In genomic region chr3:53768478-53769459, GRCh38 we compare ENCODE assay signal across 15 cellular contexts.
DNase-seq lines count a peak whose midpoint lies in the region; ATAC-seq and TF ChIP-seq lines count a peak whose summit lies in the region.
"Had no signal": no experiment of that assay in that cellular context is flagged by ENCODE, and none has a peak within 500 bp of the region (broad histone marks: within the 10 kb centered on the region; RNA-seq: fewer than 3 reads in every experiment).

No MANE protein-coding gene starts in this region.

- H3K9me3 ChIP-seq in HEK293 (ENCODE audit: control insufficient read depth, insufficient read depth, low read depth, low read length) = no peaks in the 10 kb centered on the region
- H3K9me3 ChIP-seq: Caco-2, MG63 had no signal

- no peak overlapping the region; the same call in 1 of the 2 replicates for H3K27ac Mint-ChIP-seq in WTC11
- peak overlapping the region; percentile 34 for H3K27ac Mint-ChIP-seq in stimulated activated effector memory CD8-positive, alpha-beta T cell treated with anti-CD3 and anti-CD28 coated beads, Interleukin-12 subunit alpha, Interleukin-12 subunit beta, amount 100 ng/mL, for 72 hours

- no peaks in the 10 kb centered on the region for H3K9me3 Mint-ChIP-seq in WTC11
- no peaks in the 10 kb centered on the region for H3K9me3 Mint-ChIP-seq in stimulated activated effector memory CD8-positive, alpha-beta T cell treated with anti-CD3 and anti-CD28 coated beads, Interleukin-12 subunit alpha, Interleukin-12 subunit beta, amount 100 ng/mL, for 72 hours

- H3K27me3 Mint-ChIP-seq in WTC11 (ENCODE audit: low read depth) = no peaks in the 10 kb centered on the region

- peaks cover 12% of the 10 kb centered on the region for H3K4me1 Mint-ChIP-seq in WTC11
- H3K4me1 Mint-ChIP-seq in stimulated activated effector memory CD8-positive, alpha-beta T cell treated with anti-CD3 and anti-CD28 coated beads, Interleukin-12 subunit alpha, Interleukin-12 subunit beta, amount 100 ng/mL, for 72 hours = peaks cover 2% of the 10 kb centered on the region

- POLR2A ChIA-PET in HEK293 (lab: Yijun Ruan, JAX) = no interaction called here
- POLR2A ChIA-PET in WTC11 (lab: Charles Lee) = interaction anchor here (1.1 kb wide), 1 partner anchor 12 kb away, joined by 3 read pairs; no protein-coding TSS in a partner anchor

- no peak overlapping the region for H3K4me3 Mint-ChIP-seq in WTC11
- H3K4me3 Mint-ChIP-seq in stimulated activated effector memory CD8-positive, alpha-beta T cell treated with anti-CD3 and anti-CD28 coated beads, Interleukin-12 subunit alpha, Interleukin-12 subunit beta, amount 100 ng/mL, for 72 hours = no peak overlapping the region

- H3K36me3 ChIP-seq in HEK293 (ENCODE audit: control insufficient read depth in 2 of 2, insufficient read depth in 1 of 2, low read length in 2 of 2) = no peaks in the 10 kb centered on the region
- H3K36me3 ChIP-seq: MG63 had no signal

- no peak overlapping the region for H3K27ac ChIP-seq in HEK293 (ENCODE audit: extremely low read depth, low read depth, low read length)
- H3K27ac ChIP-seq: RWPE1 had no signal

- DNase-seq in WTC11 (ENCODE audit: low spot score) (no peak), NCI-H1436 treated with DMSO at 0.1 percent for 48 hours (lab: John Stamatoyannopoulos, UW) (no peak), SW480 (ENCODE audit: low spot score) (no peak), sciatic nerve (ENCODE audit: low spot score) (no peak)
- DNase-seq in stimulated activated effector memory CD8-positive, alpha-beta T cell treated with anti-CD3 and anti-CD28 coated beads, Interleukin-12 subunit alpha, Interleukin-12 subunit beta, amount 100 ng/mL, for 72 hours (ENCODE audit: low spot score in 2 of 2) = no peak
- DNase-seq: Caco-2; MG63; NCI-H1092 treated with DMSO at 0.1 percent for 48 hours; NCI-H1694 treated with DMSO at 0.1 percent for 48 hours; NK-92 treated with Interleukin-12 subunit alpha and Interleukin-12 subunit beta, amount 100 ng/mL, for 24 hours; PC-3 had no signal

- H3K4me1 ChIP-seq in HEK293 (ENCODE audit: control insufficient read depth, insufficient read depth, low read length) = no peaks in the 10 kb centered on the region
- H3K4me1 ChIP-seq: Caco-2 had no signal

- no peak overlapping the region for H3K4me3 ChIP-seq in HEK293 (ENCODE audit: low read depth, low read length)
- H3K4me3 ChIP-seq: MG63 had no signal

- no peaks in the 10 kb centered on the region for H3K36me3 Mint-ChIP-seq in WTC11
- no peaks in the 10 kb centered on the region for H3K36me3 Mint-ChIP-seq in stimulated activated effector memory CD8-positive, alpha-beta T cell treated with anti-CD3 and anti-CD28 coated beads, Interleukin-12 subunit alpha, Interleukin-12 subunit beta, amount 100 ng/mL, for 72 hours

- ATAC-seq in GM18868 (IDR thresholded peaks at IDR 0.05; ENCODE audit: unreplicated experiment) = peak; percentile 47
- peak; percentile 36 for ATAC-seq in WTC11
- ATAC-seq in stimulated activated effector memory CD8-positive, alpha-beta T cell treated with anti-CD3 and anti-CD28 coated beads, Interleukin-12 subunit alpha, Interleukin-12 subunit beta, amount 100 ng/mL, for 72 hours = no peak
- no peak for ATAC-seq in sciatic nerve
- ATAC-seq: HepG2, PC-3 had no signal

- CTCF ChIA-PET in HEK293 (lab: Yijun Ruan, JAX) (no interaction called here), WTC11 (lab: Charles Lee) (interaction anchor here (1.0 kb wide), 1 partner anchor 24 kb away, joined by 4 read pairs; no protein-coding TSS in a partner anchor)

- TF ChIP-seq CTCF in HEK293 (tag by site-specific recombination; IDR thresholded peaks at IDR 0.05) (no peak), WTC11 (IDR thresholded peaks at IDR 0.05) (no peak)

- intact Hi-C loops in sciatic nerve (cut with DNase I) = no loop called here

TF ChIP-seq in HEK293, 187 proteins besides CTCF, POLR2A, EP300 and RAD21:
- TF ChIP-seq ZNF433 (tag by site-specific recombination; IDR thresholded peaks at IDR 0.05; ENCODE audit: low read depth) (no peak), ZNF677 (tag by site-specific recombination; IDR thresholded peaks at IDR 0.05) (no peak), ZIC2 (tag by site-specific recombination; IDR thresholded peaks at IDR 0.05) (peak; percentile 88), ZNF19 (tag by site-specific recombination; IDR thresholded peaks at IDR 0.05; ENCODE audit: low read depth) (no peak)

TF ChIP-seq in WTC11, 78 proteins besides CTCF, POLR2A, EP300 and RAD21 (continues in another document):
- TF ChIP-seq TCF7 (CRISPR knock-in tag; IDR thresholded peaks at IDR 0.05; ENCODE audit: low read depth) = no peak
- no peak for TF ChIP-seq IRF2 (CRISPR knock-in tag; IDR thresholded peaks at IDR 0.05; ENCODE audit: borderline replicate concordance, low read depth)
- no peak for TF ChIP-seq ZNF396 (CRISPR knock-in tag; IDR thresholded peaks at IDR 0.05; ENCODE audit: borderline replicate concordance)
- no peak for TF ChIP-seq SMAD4 (CRISPR knock-in tag; IDR thresholded peaks at IDR 0.05)
- TF ChIP-seq ZNF263 (CRISPR knock-in tag; IDR thresholded peaks at IDR 0.05; ENCODE audit: low read depth) = peak; percentile 72; the same call in 1 of the 2 replicates
- no peak for TF ChIP-seq E2F4 (CRISPR knock-in tag; IDR thresholded peaks at IDR 0.05; ENCODE audit: borderline replicate concordance, low read depth)
- TF ChIP-seq EMX1 (CRISPR knock-in tag; IDR thresholded peaks at IDR 0.05) = no peak
- TF ChIP-seq ZNF317 (CRISPR knock-in tag; IDR thresholded peaks at IDR 0.05; ENCODE audit: borderline replicate concordance, low read depth) = no peak
- TF ChIP-seq RELA (CRISPR knock-in tag; IDR thresholded peaks at IDR 0.05; ENCODE audit: borderline replicate concordance) = no peak
- no peak for TF ChIP-seq ZNF219 (CRISPR knock-in tag; IDR thresholded peaks at IDR 0.05; ENCODE audit: borderline replicate concordance)
- TF ChIP-seq PRDM15 (CRISPR knock-in tag; IDR thresholded peaks at IDR 0.05) = no peak
- TF ChIP-seq SOX15 (CRISPR knock-in tag; IDR thresholded peaks at IDR 0.05) = no peak
- TF ChIP-seq GABPB1 (CRISPR knock-in tag; IDR thresholded peaks at IDR 0.05) = no peak
- no peak for TF ChIP-seq NFATC4 (CRISPR knock-in tag; IDR thresholded peaks at IDR 0.05)
- TF ChIP-seq PREB (CRISPR knock-in tag; IDR thresholded peaks at IDR 0.05; ENCODE audit: borderline replicate concordance) = no peak
- TF ChIP-seq ZNF423 (CRISPR knock-in tag; IDR thresholded peaks at IDR 0.05) = peak; percentile 42

Comparison
In these comparisons a context has a peak if more than half of its experiments do, and no peak if none do; other contexts are left out.
1. ATAC-seq: peak in GM18868 (single experiment) and WTC11 (single experiment); none in stimulated activated effector memory CD8-positive, alpha-beta T cell treated with anti-CD3 and anti-CD28 coated beads, Interleukin-12 subunit alpha, Interleukin-12 subunit beta, amount 100 ng/mL, for 72 hours (single experiment) and sciatic nerve (single experiment).